ENCODE assay signal across 8 cellular contexts in genomic region chr11:37449146-37449545, GRCh38.
A peak's percentile ranks its signal among the peaks of the same experiment; 100 is the strongest.
DNase-seq lines count a peak whose midpoint lies in the region; ATAC-seq lines count a peak whose summit lies in the region.

No MANE protein-coding gene starts in this region.

- DNase-seq in NCI-H526 (lab: John Stamatoyannopoulos, UW): peak; percentile 22 to 81
- peak; percentile 83 for DNase-seq in dedifferentiated amniotic fluid mesenchymal stem cell (ENCODE audit: extremely low spot score)
- DNase-seq in occipital lobe (lab: John Stamatoyannopoulos, UW): peak; percentile 5
- DNase-seq in T-helper 9 cell: no peak
- no peak for DNase-seq in iPS-NIHi7 (ENCODE audit: extremely low spot score)

- ATAC-seq in GM18502 (IDR thresholded peaks at IDR 0.05; ENCODE audit: poor library complexity, unreplicated experiment): peak; percentile 45
- ATAC-seq in GM21786 (IDR thresholded peaks at IDR 0.05; ENCODE audit: unreplicated experiment): no peak
- ATAC-seq in GM21619 (IDR thresholded peaks at IDR 0.05; ENCODE audit: unreplicated experiment): no peak

Comparison
In these comparisons a context has a peak if more than half of its experiments do, and no peak if none do; other contexts are left out.
1. DNase-seq: peak in NCI-H526 (2 of 2), dedifferentiated amniotic fluid mesenchymal stem cell (single experiment) and occipital lobe (single experiment); none in T-helper 9 cell (single experiment) and iPS-NIHi7 (single experiment).